Comparison of ENCODE assay signal across 19 cellular contexts in genomic region chr3:114128826-114129225, GRCh38. TPM values are rescaled to one million over a fixed set of nuclear protein-coding genes. Genes with fewer than 3 reads are reported as not detected.
DNase-seq lines count a peak whose midpoint lies in the region; ATAC-seq and TF ChIP-seq lines count a peak whose summit lies in the region.
"Had no signal": no experiment of that assay in that cellular context is flagged by ENCODE, and none has a peak within 500 bp of the region (broad histone marks: within the 10 kb centered on the region; RNA-seq: fewer than 3 reads in every experiment).

No MANE protein-coding gene starts in this region.

- H3K14ac ChIP-seq in mesenchymal stem cell (ENCODE audit: low read length in 2 of 2) = peak overlapping the region in 1 of 2 experiments; percentile 90

- H3K27me3 ChIP-seq in mesenchymal stem cell (ENCODE audit: control insufficient read depth in 1 of 2, insufficient read depth in 1 of 2, low read length in 2 of 2) = no peaks in the 10 kb centered on the region
- H3K27me3 ChIP-seq: BE2C had no signal

- no peaks in the 10 kb centered on the region for H3K9me3 ChIP-seq in mesenchymal stem cell (ENCODE audit: control insufficient read depth, low read length)
- H3K9me3 ChIP-seq: BE2C, HAP-1 had no signal

- TF ChIP-seq CTCF in lower leg skin (IDR thresholded peaks at IDR 0.05) = no peak

- H3K4me3 ChIP-seq in mesenchymal stem cell (ENCODE audit: insufficient read depth in 1 of 2, low read depth in 1 of 2, low read length in 2 of 2) = no peak overlapping the region
- H3K4me3 ChIP-seq in lower leg skin (ENCODE audit: low read depth, poor library complexity, severe bottlenecking) = no peak overlapping the region
- H3K4me3 ChIP-seq: HAP-1 had no signal

- no peak for TF ChIP-seq POLR2A in lower leg skin (IDR thresholded peaks at IDR 0.05)

- POLR2A ChIA-PET in activated CD4-positive, alpha-beta memory T cell treated with anti-CD3 and anti-CD28 coated beads for 36 hours (lab: Charles Lee) = no interaction called here
- POLR2A ChIA-PET in activated CD4-positive, alpha-beta memory T cell treated with anti-CD3 and anti-CD28 coated beads, Interleukin-2, amount 10 ng/mL, durations not matched to agents 7 days and 5 days (lab: Charles Lee) = no interaction called here

- H4K91ac ChIP-seq in mesenchymal stem cell (ENCODE audit: low read length) = no peak overlapping the region

- H3K79me1 ChIP-seq in mesenchymal stem cell (replicated peaks; ENCODE audit: low read length, poor library complexity, severe bottlenecking) = no peaks in the 10 kb centered on the region

- H3K18ac ChIP-seq in mesenchymal stem cell (ENCODE audit: low read depth in 1 of 2, low read length in 2 of 2) = peak overlapping the region in 1 of 2 experiments; percentile 87

- no peak overlapping the region for H3K4me2 ChIP-seq in mesenchymal stem cell (ENCODE audit: low read length, poor library complexity, severe bottlenecking)

- peaks cover 7% of the 10 kb centered on the region for H3K4me1 Mint-ChIP-seq in activated CD4-positive, alpha-beta memory T cell treated with anti-CD3 and anti-CD28 coated beads for 36 hours (ENCODE audit: low read depth)
- peaks cover 12% of the 10 kb centered on the region for H3K4me1 Mint-ChIP-seq in activated CD4-positive, alpha-beta memory T cell treated with anti-CD3 and anti-CD28 coated beads, Interleukin-2, amount 10 ng/mL, durations not matched to agents 7 days and 5 days

- intact Hi-C loops in activated CD4-positive, alpha-beta memory T cell treated with anti-CD3 and anti-CD28 coated beads for 36 hours (cut with micrococcal nuclease) = loop anchor here (2.0 kb wide), 1 partner anchor 16 kb away; no protein-coding TSS in a partner anchor
- intact Hi-C loops in lower leg skin (cut with DNase I; ENCODE audit: low total_unique reads) = no loop called here

- no peaks in the 10 kb centered on the region for H3K27me3 Mint-ChIP-seq in activated CD4-positive, alpha-beta memory T cell treated with anti-CD3 and anti-CD28 coated beads for 36 hours
- H3K27me3 Mint-ChIP-seq in activated CD4-positive, alpha-beta memory T cell treated with anti-CD3 and anti-CD28 coated beads, Interleukin-2, amount 10 ng/mL, durations not matched to agents 7 days and 5 days = no peaks in the 10 kb centered on the region

- H2AFZ ChIP-seq in mesenchymal stem cell (ENCODE audit: low read depth, low read length) = no peak overlapping the region

- no peaks in the 10 kb centered on the region for H3K36me3 ChIP-seq in mesenchymal stem cell (ENCODE audit: control insufficient read depth in 1 of 2, insufficient read depth in 2 of 2, low read depth in 1 of 2, low read length in 2 of 2)
- H3K36me3 ChIP-seq: BE2C, HAP-1 had no signal

- H3K4me3 Mint-ChIP-seq in activated CD4-positive, alpha-beta memory T cell treated with anti-CD3 and anti-CD28 coated beads for 36 hours = no peak overlapping the region
- no peak overlapping the region for H3K4me3 Mint-ChIP-seq in activated CD4-positive, alpha-beta memory T cell treated with anti-CD3 and anti-CD28 coated beads, Interleukin-2, amount 10 ng/mL, durations not matched to agents 7 days and 5 days
- H3K4me3 Mint-ChIP-seq: CD4-positive, CD25-positive, alpha-beta regulatory T cell had no signal

- no peaks in the 10 kb centered on the region for H3K4me1 ChIP-seq in mesenchymal stem cell (ENCODE audit: control insufficient read depth, insufficient read depth, low read depth, low read length)

- CTCF ChIA-PET in activated CD4-positive, alpha-beta memory T cell treated with anti-CD3 and anti-CD28 coated beads for 36 hours (lab: Charles Lee) = no interaction called here
- CTCF ChIA-PET in activated CD4-positive, alpha-beta memory T cell treated with anti-CD3 and anti-CD28 coated beads, Interleukin-2, amount 10 ng/mL, durations not matched to agents 7 days and 5 days (lab: Charles Lee) = no interaction called here

- H3K27ac ChIP-seq in caudate nucleus (ENCODE audit: low read depth, low read length) = peak overlapping the region; percentile 24
- no peak overlapping the region for H3K27ac ChIP-seq in mesenchymal stem cell (ENCODE audit: low read length, poor library complexity, severe bottlenecking)
- H3K27ac ChIP-seq: HL-60 had no signal

- H2BK15ac ChIP-seq in mesenchymal stem cell (ENCODE audit: low read depth, poor library complexity, severe bottlenecking) = no peak overlapping the region

- H2BK5ac ChIP-seq in mesenchymal stem cell (ENCODE audit: low read depth, low read length, poor library complexity, severe bottlenecking) = no peak overlapping the region

- 86% methylated on average over 6 of the region's 8 CpGs for WGBS in mesenchymal stem cell
- WGBS in lower leg skin, 2 donors = 82 to 83% methylated on average over 8 of the region's 8 CpGs

- H2BK12ac ChIP-seq in mesenchymal stem cell (ENCODE audit: low read length in 2 of 2) = peak overlapping the region in 1 of 2 experiments; percentile 95

- H3K9ac ChIP-seq in mesenchymal stem cell (ENCODE audit: low read length) = no peak overlapping the region

- no peak overlapping the region for H2AK5ac ChIP-seq in mesenchymal stem cell (ENCODE audit: low read length, severe bottlenecking)

- ATAC-seq in HG03342 (IDR thresholded peaks at IDR 0.05; ENCODE audit: unreplicated experiment) = no peak
- ATAC-seq: Panc1 had no signal

- H3K36me3 Mint-ChIP-seq in activated CD4-positive, alpha-beta memory T cell treated with anti-CD3 and anti-CD28 coated beads for 36 hours = no peaks in the 10 kb centered on the region
- H3K36me3 Mint-ChIP-seq in activated CD4-positive, alpha-beta memory T cell treated with anti-CD3 and anti-CD28 coated beads, Interleukin-2, amount 10 ng/mL, durations not matched to agents 7 days and 5 days (ENCODE audit: low read depth) = no peaks in the 10 kb centered on the region
- H3K36me3 Mint-ChIP-seq: CD4-positive, CD25-positive, alpha-beta regulatory T cell had no signal

- H3K23ac ChIP-seq in mesenchymal stem cell (ENCODE audit: low read length in 2 of 2) = peak overlapping the region in 1 of 2 experiments; percentile 72

- no peak overlapping the region for H2BK120ac ChIP-seq in mesenchymal stem cell (ENCODE audit: low read depth, low read length)

- H3K9me3 Mint-ChIP-seq in activated CD4-positive, alpha-beta memory T cell treated with anti-CD3 and anti-CD28 coated beads for 36 hours = no peaks in the 10 kb centered on the region
- H3K9me3 Mint-ChIP-seq in activated CD4-positive, alpha-beta memory T cell treated with anti-CD3 and anti-CD28 coated beads, Interleukin-2, amount 10 ng/mL, durations not matched to agents 7 days and 5 days = no peaks in the 10 kb centered on the region

- no peak for DNase-seq in activated CD4-positive, alpha-beta memory T cell treated with anti-CD3 and anti-CD28 coated beads for 36 hours
- DNase-seq in activated CD4-positive, alpha-beta memory T cell treated with anti-CD3 and anti-CD28 coated beads, Interleukin-2, amount 10 ng/mL, durations not matched to agents 7 days and 5 days = no peak
- DNase-seq in NCI-H226 (peak; percentile 29), caudate nucleus (lab: John Stamatoyannopoulos, UW) (no peak), mesenchymal stem cell (peak; percentile 18), lower leg skin (ENCODE audit: low spot score in 2 of 2) (no peak), T1000 (lab: John Stamatoyannopoulos, UW) (no peak)
- DNase-seq: BE2C; CD4-positive, CD25-positive, alpha-beta regulatory T cell; COR-L47; Kasumi-1; NCI-H1105; NCI-H2081 had no signal

- peak overlapping the region; percentile 35 for H3K27ac Mint-ChIP-seq in activated CD4-positive, alpha-beta memory T cell treated with anti-CD3 and anti-CD28 coated beads for 36 hours
- H3K27ac Mint-ChIP-seq in activated CD4-positive, alpha-beta memory T cell treated with anti-CD3 and anti-CD28 coated beads, Interleukin-2, amount 10 ng/mL, durations not matched to agents 7 days and 5 days = no peak overlapping the region
- H3K27ac Mint-ChIP-seq: CD4-positive, CD25-positive, alpha-beta regulatory T cell had no signal

- no peak overlapping the region for H4K8ac ChIP-seq in mesenchymal stem cell (ENCODE audit: low read length)

- no peak overlapping the region for H3K4ac ChIP-seq in mesenchymal stem cell (ENCODE audit: low read depth in 1 of 2, low read length in 2 of 2)

RNA-seq across cellular contexts. Expression of gene DRD3, which starts 50.0 kb away (rescaled TPM):
- not detected for total RNA-seq in activated CD4-positive, alpha-beta memory T cell treated with anti-CD3 and anti-CD28 coated beads for 36 hours
- total RNA-seq in activated CD4-positive, alpha-beta memory T cell treated with anti-CD3 and anti-CD28 coated beads, Interleukin-2, amount 10 ng/mL, durations not matched to agents 7 days and 5 days = not detected
- not detected for polyA plus RNA-seq in mesenchymal stem cell (2013, experiment 1 of 2)
- polyA plus RNA-seq in mesenchymal stem cell (2013, experiment 2 of 2) = not detected
- not detected for total RNA-seq in lower leg skin
- total RNA-seq: A172, NCI-H460 had no signal

Comparison
In these comparisons a context has a peak if more than half of its experiments do, and no peak if none do; other contexts are left out.
1. DNase-seq: peak in NCI-H226 (single experiment) and mesenchymal stem cell (single experiment); none in activated CD4-positive, alpha-beta memory T cell treated with anti-CD3 and anti-CD28 coated beads for 36 hours (single experiment), activated CD4-positive, alpha-beta memory T cell treated with anti-CD3 and anti-CD28 coated beads, Interleukin-2, amount 10 ng/mL, durations not matched to agents 7 days and 5 days (single experiment), caudate nucleus (0 of 61), lower leg skin (0 of 2) and T1000 (single experiment).